ENCODE assay signal across 8 cellular contexts in the genomic region with DNA sequence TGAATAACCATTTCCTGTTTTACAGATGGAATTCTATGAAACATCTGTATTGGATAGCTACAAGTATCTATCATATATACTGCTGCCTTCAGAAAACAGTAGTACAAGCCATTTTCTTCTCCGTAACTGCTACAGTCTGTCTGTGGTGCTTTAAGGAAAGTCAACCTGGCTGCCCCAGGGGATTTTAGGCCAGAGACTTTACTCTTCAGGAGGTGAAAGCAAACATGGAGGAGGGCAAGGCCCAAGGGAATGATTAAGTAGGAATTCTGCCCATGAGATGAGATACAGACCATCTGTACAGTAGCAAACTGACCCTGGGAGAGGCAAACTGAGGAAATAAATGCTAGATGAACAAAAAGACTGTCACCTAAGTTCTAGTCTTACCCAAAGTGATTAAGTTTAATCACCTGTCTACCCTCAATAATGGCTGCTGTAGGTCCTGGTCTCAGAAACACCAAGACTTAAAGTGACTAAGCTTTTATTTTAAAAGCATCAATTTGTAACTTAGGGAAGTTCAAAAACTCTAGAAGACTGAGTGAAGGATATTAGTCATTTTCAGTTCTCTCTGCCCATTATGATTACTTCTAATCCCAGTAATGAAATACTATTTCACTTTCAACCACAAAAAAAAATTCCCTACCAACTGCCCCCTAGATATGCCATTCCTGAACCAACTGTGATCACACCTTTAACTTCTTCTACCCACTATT. TPM values are rescaled to one million over a fixed set of nuclear protein-coding genes. Genes with fewer than 3 reads are reported as not detected.
DNase-seq lines count a peak whose midpoint lies in the region; ATAC-seq and TF ChIP-seq lines count a peak whose summit lies in the region.

No MANE protein-coding gene starts in this region.

- no peaks in the 10 kb centered on the region for H3K9me3 Mint-ChIP-seq in activated T-helper 1 cell treated with anti-CD3 and anti-CD28 coated beads, Interleukin-12 subunit alpha, Interleukin-12 subunit beta, Interleukin-2, Interleukin-4 antibody, amounts not matched to agents 30 ng/mL and 10 ng/mL and 1 ng/mL, durations not matched to agents 14 hours and 24 hours and 36 hours
- H3K9me3 Mint-ChIP-seq in type B pancreatic cell = no peaks in the 10 kb centered on the region

- no peak overlapping the region for H3K4me3 ChIP-seq in uterus

- ATAC-seq in GM18858 (IDR thresholded peaks at IDR 0.05; ENCODE audit: unreplicated experiment) (peak; percentile 86), HG02973 (IDR thresholded peaks at IDR 0.05; ENCODE audit: unreplicated experiment) (peak; percentile 84)

- peaks cover 70% of the 10 kb centered on the region for H3K4me1 Mint-ChIP-seq in activated T-helper 1 cell treated with anti-CD3 and anti-CD28 coated beads, Interleukin-12 subunit alpha, Interleukin-12 subunit beta, Interleukin-2, Interleukin-4 antibody, amounts not matched to agents 30 ng/mL and 10 ng/mL and 1 ng/mL, durations not matched to agents 14 hours and 24 hours and 36 hours (ENCODE audit: low read depth)
- peaks cover 44% of the 10 kb centered on the region for H3K4me1 Mint-ChIP-seq in type B pancreatic cell (ENCODE audit: unreplicated experiment)

- intact Hi-C loops in activated T-helper 1 cell treated with anti-CD3 and anti-CD28 coated beads, Interleukin-12 subunit alpha, Interleukin-12 subunit beta, Interleukin-2, Interleukin-4 antibody, amounts not matched to agents 30 ng/mL and 10 ng/mL and 1 ng/mL, durations not matched to agents 14 hours and 24 hours and 36 hours (cut with micrococcal nuclease) = loop anchor here (1.0 to 10.0 kb wide), 10 partner anchors 9 to 275 kb away; a partner anchor contains a TSS
- intact Hi-C loops in uterus (cut with DNase I; ENCODE audit: low total_unique reads) = no loop called here

- no peaks in the 10 kb centered on the region for H3K27me3 ChIP-seq in uterus

- no peak for DNase-seq in activated T-helper 1 cell treated with anti-CD3 and anti-CD28 coated beads, Interleukin-12 subunit alpha, Interleukin-12 subunit beta, Interleukin-2, Interleukin-4 antibody, amounts not matched to agents 30 ng/mL and 10 ng/mL and 1 ng/mL, durations not matched to agents 14 hours and 24 hours and 36 hours (ENCODE audit: low spot score)
- DNase-seq in type B pancreatic cell (ENCODE audit: extremely low spot score, unreplicated experiment) (no peak), NCI-H1417 treated with DMSO at 0.1 percent for 48 hours (lab: John Stamatoyannopoulos, UW) (no peak), uterus (no peak)
- DNase-seq in activated CD8-positive, alpha-beta memory T cell treated with anti-CD3 and anti-CD28 coated beads, Interleukin-2, amount 50 U/mL, for 48 hours = no peak

- H3K27ac ChIP-seq in 22Rv1 = 0 out of 2 replicates have a peak overlapping the region, but pooled peaks have one; percentile 25
- no peak overlapping the region for H3K27ac ChIP-seq in uterus

- TF ChIP-seq POLR2A in uterus (IDR thresholded peaks at IDR 0.05) = no peak

- H3K27me3 Mint-ChIP-seq in activated T-helper 1 cell treated with anti-CD3 and anti-CD28 coated beads, Interleukin-12 subunit alpha, Interleukin-12 subunit beta, Interleukin-2, Interleukin-4 antibody, amounts not matched to agents 30 ng/mL and 10 ng/mL and 1 ng/mL, durations not matched to agents 14 hours and 24 hours and 36 hours (ENCODE audit: insufficient read depth) = no peaks in the 10 kb centered on the region
- H3K27me3 Mint-ChIP-seq in type B pancreatic cell = no peaks in the 10 kb centered on the region

- H3K27ac Mint-ChIP-seq in activated T-helper 1 cell treated with anti-CD3 and anti-CD28 coated beads, Interleukin-12 subunit alpha, Interleukin-12 subunit beta, Interleukin-2, Interleukin-4 antibody, amounts not matched to agents 30 ng/mL and 10 ng/mL and 1 ng/mL, durations not matched to agents 14 hours and 24 hours and 36 hours = peak overlapping the region; percentile 85
- peak overlapping the region; percentile 55 for H3K27ac Mint-ChIP-seq in type B pancreatic cell

- H3K36me3 ChIP-seq in uterus = no peaks in the 10 kb centered on the region

- H3K4me3 Mint-ChIP-seq in activated T-helper 1 cell treated with anti-CD3 and anti-CD28 coated beads, Interleukin-12 subunit alpha, Interleukin-12 subunit beta, Interleukin-2, Interleukin-4 antibody, amounts not matched to agents 30 ng/mL and 10 ng/mL and 1 ng/mL, durations not matched to agents 14 hours and 24 hours and 36 hours = peak overlapping the region; percentile 5
- H3K4me3 Mint-ChIP-seq in type B pancreatic cell = peak overlapping the region; percentile 4

- no peaks in the 10 kb centered on the region for H3K9me3 ChIP-seq in uterus

- TF ChIP-seq CTCF in 22Rv1 (IDR thresholded peaks at IDR 0.05) (no peak), type B pancreatic cell (conservative IDR thresholded peaks at IDR 0.05) (no peak), uterus (IDR thresholded peaks at IDR 0.05) (no peak)

- peaks cover 2 to 3% of the 10 kb centered on the region in 2 donors for H3K4me1 ChIP-seq in uterus

- peaks cover 21% of the 10 kb centered on the region for H3K36me3 Mint-ChIP-seq in activated T-helper 1 cell treated with anti-CD3 and anti-CD28 coated beads, Interleukin-12 subunit alpha, Interleukin-12 subunit beta, Interleukin-2, Interleukin-4 antibody, amounts not matched to agents 30 ng/mL and 10 ng/mL and 1 ng/mL, durations not matched to agents 14 hours and 24 hours and 36 hours (ENCODE audit: low read depth)
- H3K36me3 Mint-ChIP-seq in type B pancreatic cell = peaks cover 12% of the 10 kb centered on the region

RNA-seq across cellular contexts. Expression of a gene that starts 14.8 kb away (rescaled TPM):
- 223 and 242 TPM in 2 replicates for total RNA-seq in activated T-helper 1 cell treated with anti-CD3 and anti-CD28 coated beads, Interleukin-12 subunit alpha, Interleukin-12 subunit beta, Interleukin-2, Interleukin-4 antibody, amounts not matched to agents 30 ng/mL and 10 ng/mL and 1 ng/mL, durations not matched to agents 14 hours and 24 hours and 36 hours
- total RNA-seq in type B pancreatic cell (ENCODE audit: low replicate concordance) (48.8 and 100 TPM in 2 replicates), uterus (10 to 100 TPM; 10.8 to 76.9 (median 26.0) TPM)

RNA-seq across cellular contexts. Expression of a gene that starts 59.7 kb away (rescaled TPM):
- 9.6 and 10.2 TPM in 2 replicates for total RNA-seq in activated T-helper 1 cell treated with anti-CD3 and anti-CD28 coated beads, Interleukin-12 subunit alpha, Interleukin-12 subunit beta, Interleukin-2, Interleukin-4 antibody, amounts not matched to agents 30 ng/mL and 10 ng/mL and 1 ng/mL, durations not matched to agents 14 hours and 24 hours and 36 hours
- 29.0 and 44.2 TPM in 2 replicates for total RNA-seq in type B pancreatic cell (ENCODE audit: low replicate concordance)
- 100 to 1,000 TPM in 1 of 4 donors, 10 to 100 TPM in 3; 41.5 to 102 (median 65.3) TPM for total RNA-seq in uterus
